15 cellular contexts compared by ENCODE assay signal in genomic region chr4:1244081-1244977, GRCh38. TPM values are rescaled to one million over a fixed set of nuclear protein-coding genes. Genes with fewer than 3 reads are reported as not detected.
DNase-seq lines count a peak whose midpoint lies in the region; ATAC-seq and TF ChIP-seq lines count a peak whose summit lies in the region.
"Had no signal": no experiment of that assay in that cellular context is flagged by ENCODE, and none has a peak within 500 bp of the region (broad histone marks: within the 10 kb centered on the region; RNA-seq: fewer than 3 reads in every experiment).

No MANE protein-coding gene starts in this region.

- no peak overlapping the region for H3K27ac ChIP-seq in testis
- H3K27ac ChIP-seq: thoracic aorta had no signal

- H3K36me3 ChIP-seq in testis (ENCODE audit: low read depth, missing control alignments), result no peaks in the 10 kb centered on the region

- no peak for ATAC-seq in naive thymus-derived CD8-positive, alpha-beta T cell
- no peak for ATAC-seq in HG03175 (IDR thresholded peaks at IDR 0.05; ENCODE audit: unreplicated experiment)
- no peak for ATAC-seq in esophagus mucosa
- ATAC-seq: HCT116 had no signal

- in situ Hi-C loops in G401 (cut with HindIII; ENCODE audit: low sequenced_read_pairs), result loop anchor here (5.0 kb wide), 1 partner anchor 72 kb away; the partner anchor contains the start of gene SPON2

- intact Hi-C loops in dendritic cell treated with granulocyte-macrophage colony-stimulating factor and Interleukin-4, amounts not matched to agents 40 ng/mL and 50 ng/mL, for 4 days (cut with micrococcal nuclease), result loop anchor here (10.0 kb wide), 1 partner anchor 230 kb away; the partner anchor contains the start of gene FGFRL1
- intact Hi-C loops in testis (cut with DNase I; ENCODE audit: low total_unique reads), result no loop called here

- H3K27me3 Mint-ChIP-seq in dendritic cell treated with granulocyte-macrophage colony-stimulating factor and Interleukin-4, amounts not matched to agents 40 ng/mL and 50 ng/mL, for 4 days, result no peaks in the 10 kb centered on the region
- no peaks in the 10 kb centered on the region for H3K27me3 Mint-ChIP-seq in naive thymus-derived CD8-positive, alpha-beta T cell

- peaks cover 77% of the 10 kb centered on the region for H3K36me3 Mint-ChIP-seq in dendritic cell treated with granulocyte-macrophage colony-stimulating factor and Interleukin-4, amounts not matched to agents 40 ng/mL and 50 ng/mL, for 4 days (ENCODE audit: low read depth)
- H3K36me3 Mint-ChIP-seq in naive thymus-derived CD8-positive, alpha-beta T cell, result peaks cover 0 to 16% (median 0%) of the 10 kb centered on the region in 3 donors

- TF ChIP-seq CTCF in testis (IDR thresholded peaks at IDR 0.05), result no peak

- H3K9me3 Mint-ChIP-seq in dendritic cell treated with granulocyte-macrophage colony-stimulating factor and Interleukin-4, amounts not matched to agents 40 ng/mL and 50 ng/mL, for 4 days, result no peaks in the 10 kb centered on the region
- H3K9me3 Mint-ChIP-seq in naive thymus-derived CD8-positive, alpha-beta T cell, result no peaks in the 10 kb centered on the region

- H3K4me3 Mint-ChIP-seq in dendritic cell treated with granulocyte-macrophage colony-stimulating factor and Interleukin-4, amounts not matched to agents 40 ng/mL and 50 ng/mL, for 4 days, result no peak overlapping the region
- H3K4me3 Mint-ChIP-seq in naive thymus-derived CD8-positive, alpha-beta T cell, result peak overlapping the region in 9 of 10 donors; percentile 62 to 91 (median 71)

- 76 to 79% methylated on average over 22 to 33 of the region's 33 CpGs for WGBS in testis, 2 donors

- H3K4me1 ChIP-seq in testis, result peaks cover 33% of the 10 kb centered on the region

- POLR2A ChIA-PET in naive thymus-derived CD8-positive, alpha-beta T cell (lab: Charles Lee), result interaction anchor here (0.7 to 1.5 kb wide), 3 partner anchors 77 to 1719 kb away, joined by 3 to 4 read pairs (median 3); partner anchors contain the start of gene NOP14

- H3K9me3 ChIP-seq in testis, result no peaks in the 10 kb centered on the region
- H3K9me3 ChIP-seq: thoracic aorta had no signal

- no peak overlapping the region for H3K4me3 ChIP-seq in testis
- H3K4me3 ChIP-seq: thoracic aorta had no signal

- H3K4me1 Mint-ChIP-seq in dendritic cell treated with granulocyte-macrophage colony-stimulating factor and Interleukin-4, amounts not matched to agents 40 ng/mL and 50 ng/mL, for 4 days (ENCODE audit: low read depth), result peaks cover 58% of the 10 kb centered on the region
- H3K4me1 Mint-ChIP-seq in naive thymus-derived CD8-positive, alpha-beta T cell, result peaks cover 21 to 64% (median 56%) of the 10 kb centered on the region in 4 donors

- TF ChIP-seq POLR2A in testis (IDR thresholded peaks at IDR 0.05), result no peak

- no peaks in the 10 kb centered on the region for H3K27me3 ChIP-seq in testis

- peak; percentile 9 for DNase-seq in AG08396 (ENCODE audit: low spot score)
- DNase-seq in G401 (ENCODE audit: low spot score), result peak; percentile 29
- peak in 1 of 10 donors; percentile 15 for DNase-seq in naive thymus-derived CD8-positive, alpha-beta T cell
- no peak for DNase-seq in NCI-H1694 treated with DMSO at 0.1 percent for 48 hours (lab: John Stamatoyannopoulos, UW)
- DNase-seq in testis, result no peak
- DNase-seq: activated CD4-positive, alpha-beta T cell treated with anti-CD3 and anti-CD28 coated beads, Interleukin-2, amount 50 U/mL, for 48 hours; central memory CD4-positive, alpha-beta T cell; DMS53; NCI-H1930; stimulated activated CD4-positive, alpha-beta T cell treated with anti-CD3 and anti-CD28 coated beads, Interleukin-1b, Interleukin-23, amount 100 ng/mL, for 48 hours had no signal

- peak overlapping the region; percentile 43 for H3K27ac Mint-ChIP-seq in dendritic cell treated with granulocyte-macrophage colony-stimulating factor and Interleukin-4, amounts not matched to agents 40 ng/mL and 50 ng/mL, for 4 days
- peak overlapping the region in 7 of 10 donors; percentile 8 to 93 (median 69) for H3K27ac Mint-ChIP-seq in naive thymus-derived CD8-positive, alpha-beta T cell

RNA-seq across cellular contexts. Expression of gene CTBP1, which starts 4.6 kb away (rescaled TPM):
- total RNA-seq in G401 (2014; rRNA removed; shearing (Covaris generic)), result 265 and 287 TPM in 2 replicates
- total RNA-seq in naive thymus-derived CD8-positive, alpha-beta T cell, result 100 to 1,000 TPM; 189 to 193 TPM
- polyA plus RNA-seq in naive thymus-derived CD8-positive, alpha-beta T cell, result 100 to 1,000 TPM in 1 of 3 donors, 10 to 100 TPM in 2; 51.0 to 104 (median 93.7) TPM
- total RNA-seq in esophagus mucosa (89.4 TPM), testis (100 to 1,000 TPM; 240 to 245 TPM)
- 72.6 TPM for polyA plus RNA-seq in testis (ENCODE audit: insufficient read depth, low read depth, low replicate concordance)

RNA-seq across cellular contexts. Expression of gene MAEA, which starts 45.4 kb away (rescaled TPM):
- 52.5 and 54.6 TPM in 2 replicates for total RNA-seq in G401 (2014; rRNA removed; shearing (Covaris generic))
- 100 to 1,000 TPM; 107 to 112 TPM for total RNA-seq in naive thymus-derived CD8-positive, alpha-beta T cell
- polyA plus RNA-seq in naive thymus-derived CD8-positive, alpha-beta T cell, result 10 to 100 TPM; 56.7 to 75.1 (median 59.2) TPM
- 59.4 TPM for total RNA-seq in esophagus mucosa
- 100 to 1,000 TPM in 1 of 2 donors, 10 to 100 TPM in 1; 94.2 to 129 TPM for total RNA-seq in testis
- 71.2 TPM for polyA plus RNA-seq in testis (ENCODE audit: insufficient read depth, low read depth, low replicate concordance)

Comparison
In these comparisons a context has a peak if more than half of its experiments do, and no peak if none do; other contexts are left out.
1. DNase-seq: peak in AG08396 (single experiment) and G401 (single experiment); none in NCI-H1694 treated with DMSO at 0.1 percent for 48 hours (single experiment) and testis (single experiment).